ENCODE assay signal across 1 cellular context in the genomic region with DNA sequence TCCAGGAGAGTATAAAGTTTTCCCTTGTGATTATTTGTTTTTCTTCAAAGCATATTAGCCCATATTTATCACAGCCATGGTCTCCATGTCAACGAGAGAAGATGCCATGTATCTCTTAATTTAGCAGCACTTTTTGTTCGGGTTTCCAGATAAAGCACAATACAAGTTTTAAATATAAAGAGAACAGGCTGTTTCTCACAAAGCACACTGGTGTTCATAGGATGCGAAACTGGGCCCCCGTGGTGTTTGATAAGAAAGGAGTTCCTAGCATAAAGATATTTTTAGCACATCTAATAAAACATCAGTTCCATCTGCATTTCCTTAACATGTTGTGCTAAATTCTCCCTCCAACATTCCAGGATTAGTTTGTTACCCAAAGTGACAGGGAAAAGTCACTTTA.
TF ChIP-seq lines count a peak whose summit lies in the region.

No MANE protein-coding gene starts in this region.

TF ChIP-seq in WTC11, 78 proteins besides CTCF, POLR2A, EP300 and RAD21 (continued from another document):
- TF ChIP-seq, protein P1, sequence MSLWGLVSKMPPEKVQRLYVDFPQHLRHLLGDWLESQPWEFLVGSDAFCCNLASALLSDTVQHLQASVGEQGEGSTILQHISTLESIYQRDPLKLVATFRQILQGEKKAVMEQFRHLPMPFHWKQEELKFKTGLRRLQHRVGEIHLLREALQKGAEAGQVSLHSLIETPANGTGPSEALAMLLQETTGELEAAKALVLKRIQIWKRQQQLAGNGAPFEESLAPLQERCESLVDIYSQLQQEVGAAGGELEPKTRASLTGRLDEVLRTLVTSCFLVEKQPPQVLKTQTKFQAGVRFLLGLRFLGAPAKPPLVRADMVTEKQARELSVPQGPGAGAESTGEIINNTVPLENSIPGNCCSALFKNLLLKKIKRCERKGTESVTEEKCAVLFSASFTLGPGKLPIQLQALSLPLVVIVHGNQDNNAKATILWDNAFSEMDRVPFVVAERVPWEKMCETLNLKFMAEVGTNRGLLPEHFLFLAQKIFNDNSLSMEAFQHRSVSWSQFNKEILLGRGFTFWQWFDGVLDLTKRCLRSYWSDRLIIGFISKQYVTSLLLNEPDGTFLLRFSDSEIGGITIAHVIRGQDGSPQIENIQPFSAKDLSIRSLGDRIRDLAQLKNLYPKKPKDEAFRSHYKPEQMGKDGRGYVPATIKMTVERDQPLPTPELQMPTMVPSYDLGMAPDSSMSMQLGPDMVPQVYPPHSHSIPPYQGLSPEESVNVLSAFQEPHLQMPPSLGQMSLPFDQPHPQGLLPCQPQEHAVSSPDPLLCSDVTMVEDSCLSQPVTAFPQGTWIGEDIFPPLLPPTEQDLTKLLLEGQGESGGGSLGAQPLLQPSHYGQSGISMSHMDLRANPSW (CRISPR knock-in tag; conservative IDR thresholded peaks at IDR 0.05; ENCODE audit: low read depth) = no peak
- TF ChIP-seq, protein P2, sequence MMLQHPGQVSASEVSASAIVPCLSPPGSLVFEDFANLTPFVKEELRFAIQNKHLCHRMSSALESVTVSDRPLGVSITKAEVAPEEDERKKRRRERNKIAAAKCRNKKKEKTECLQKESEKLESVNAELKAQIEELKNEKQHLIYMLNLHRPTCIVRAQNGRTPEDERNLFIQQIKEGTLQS (CRISPR knock-in tag; conservative IDR thresholded peaks at IDR 0.05) = no peak
- TF ChIP-seq, protein P3, sequence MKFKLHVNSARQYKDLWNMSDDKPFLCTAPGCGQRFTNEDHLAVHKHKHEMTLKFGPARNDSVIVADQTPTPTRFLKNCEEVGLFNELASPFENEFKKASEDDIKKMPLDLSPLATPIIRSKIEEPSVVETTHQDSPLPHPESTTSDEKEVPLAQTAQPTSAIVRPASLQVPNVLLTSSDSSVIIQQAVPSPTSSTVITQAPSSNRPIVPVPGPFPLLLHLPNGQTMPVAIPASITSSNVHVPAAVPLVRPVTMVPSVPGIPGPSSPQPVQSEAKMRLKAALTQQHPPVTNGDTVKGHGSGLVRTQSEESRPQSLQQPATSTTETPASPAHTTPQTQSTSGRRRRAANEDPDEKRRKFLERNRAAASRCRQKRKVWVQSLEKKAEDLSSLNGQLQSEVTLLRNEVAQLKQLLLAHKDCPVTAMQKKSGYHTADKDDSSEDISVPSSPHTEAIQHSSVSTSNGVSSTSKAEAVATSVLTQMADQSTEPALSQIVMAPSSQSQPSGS (CRISPR knock-in tag; IDR thresholded peaks at IDR 0.05; ENCODE audit: borderline replicate concordance, low read depth) = no peak
- TF ChIP-seq JUN (CRISPR knock-in tag; IDR thresholded peaks at IDR 0.05) (no peak), ZNF138 (CRISPR knock-in tag; conservative IDR thresholded peaks at IDR 0.05) (no peak), NFATC4 (CRISPR knock-in tag; IDR thresholded peaks at IDR 0.05) (no peak), TEAD4 (CRISPR knock-in tag; IDR thresholded peaks at IDR 0.05) (no peak), NFE2L1 (CRISPR knock-in tag; IDR thresholded peaks at IDR 0.05) (no peak), ZNF396 (CRISPR knock-in tag; IDR thresholded peaks at IDR 0.05; ENCODE audit: borderline replicate concordance) (no peak), ZNF219 (CRISPR knock-in tag; IDR thresholded peaks at IDR 0.05; ENCODE audit: borderline replicate concordance) (no peak)
- TF ChIP-seq, protein P4, sequence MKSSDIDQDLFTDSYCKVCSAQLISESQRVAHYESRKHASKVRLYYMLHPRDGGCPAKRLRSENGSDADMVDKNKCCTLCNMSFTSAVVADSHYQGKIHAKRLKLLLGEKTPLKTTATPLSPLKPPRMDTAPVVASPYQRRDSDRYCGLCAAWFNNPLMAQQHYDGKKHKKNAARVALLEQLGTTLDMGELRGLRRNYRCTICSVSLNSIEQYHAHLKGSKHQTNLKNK (CRISPR knock-in tag; IDR thresholded peaks at IDR 0.05) = no peak
